ENCODE assay signal across 8 cellular contexts in genomic region chr5:132820162-132820754, GRCh38. TPM values are rescaled to one million over a fixed set of nuclear protein-coding genes. Genes with fewer than 3 reads are reported as not detected.
DNase-seq lines count a peak whose midpoint lies in the region; ATAC-seq and TF ChIP-seq lines count a peak whose summit lies in the region.

No MANE protein-coding gene starts in this region.

- TF ChIP-seq CTCF in fibroblast of lung (conservative IDR thresholded peaks at IDR 0.05 in 1 of 2, IDR thresholded peaks at IDR 0.05 in 1 of 2; ENCODE audit: low read depth in 1 of 2, low read length in 2 of 2) (peak; percentile 84 to 91), neural crest cell (conservative IDR thresholded peaks at IDR 0.05) (peak; percentile 93), stomach (IDR thresholded peaks at IDR 0.05) (peak in 6 of 7 experiments; percentile 84 to 95 (median 94))

- H3K79me2 ChIP-seq in Karpas-422 (ENCODE audit: low read length) (no peaks in the 10 kb centered on the region), fibroblast of lung (ENCODE audit: control insufficient read depth, insufficient read depth, low read length) (no peaks in the 10 kb centered on the region)

- H3K4me3 ChIP-seq in Karpas-422 (ENCODE audit: low read length) (no peak overlapping the region), fibroblast of lung (replicated peaks in 1 of 4; ENCODE audit: control extremely low read depth in 1 of 4, insufficient read depth in 1 of 4, low read depth in 3 of 4, low read length in 4 of 4) (no peak overlapping the region), stomach (no peak overlapping the region)

- H3K4me1 Mint-ChIP-seq in activated T-helper 1 cell treated with anti-CD3 and anti-CD28 coated beads, Interleukin-12 subunit alpha, Interleukin-12 subunit beta, Interleukin-2, Interleukin-4 antibody, amounts not matched to agents 30 ng/mL and 10 ng/mL and 1 ng/mL, durations not matched to agents 14 hours and 24 hours and 36 hours (ENCODE audit: low read depth) = peaks cover 29% of the 10 kb centered on the region
- peaks cover 23% of the 10 kb centered on the region for H3K4me1 Mint-ChIP-seq in neural crest cell

- H3K27me3 Mint-ChIP-seq in activated T-helper 1 cell treated with anti-CD3 and anti-CD28 coated beads, Interleukin-12 subunit alpha, Interleukin-12 subunit beta, Interleukin-2, Interleukin-4 antibody, amounts not matched to agents 30 ng/mL and 10 ng/mL and 1 ng/mL, durations not matched to agents 14 hours and 24 hours and 36 hours (ENCODE audit: insufficient read depth) = peaks cover 45% of the 10 kb centered on the region
- H3K27me3 Mint-ChIP-seq in neural crest cell (ENCODE audit: low read depth) = peaks cover 54% of the 10 kb centered on the region

- H3K9me3 ChIP-seq in Karpas-422 (ENCODE audit: low read length) (no peaks in the 10 kb centered on the region), fibroblast of lung (ENCODE audit: control insufficient read depth, insufficient read depth, low read depth, low read length) (no peaks in the 10 kb centered on the region), stomach (no peaks in the 10 kb centered on the region)

- H3K27ac Mint-ChIP-seq in activated T-helper 1 cell treated with anti-CD3 and anti-CD28 coated beads, Interleukin-12 subunit alpha, Interleukin-12 subunit beta, Interleukin-2, Interleukin-4 antibody, amounts not matched to agents 30 ng/mL and 10 ng/mL and 1 ng/mL, durations not matched to agents 14 hours and 24 hours and 36 hours = no peak overlapping the region
- H3K27ac Mint-ChIP-seq in neural crest cell (ENCODE audit: unreplicated experiment) = no peak overlapping the region

- no peaks in the 10 kb centered on the region for H3K27me3 ChIP-seq in Karpas-422 (ENCODE audit: low read length)
- H3K27me3 ChIP-seq in fibroblast of lung (ENCODE audit: control insufficient read depth, insufficient read depth, low read length) = no peaks in the 10 kb centered on the region
- peaks cover 0 to 40% (median 3%) of the 10 kb centered on the region in 3 donors for H3K27me3 ChIP-seq in stomach

- H3K4me2 ChIP-seq in Karpas-422 (ENCODE audit: low read depth, low read length, poor library complexity, severe bottlenecking) (no peak overlapping the region), fibroblast of lung (ENCODE audit: extremely low read depth, insufficient read depth, low read length) (peak overlapping the region; percentile 78)

- H2AFZ ChIP-seq in Karpas-422 (ENCODE audit: low read length) (no peak overlapping the region), fibroblast of lung (ENCODE audit: low read length) (peak overlapping the region; percentile 38)

- DNase-seq in COR-L47 (lab: John Stamatoyannopoulos, UW) (peak; percentile 84), Karpas-422 (peak; percentile 95), RPMI8226 (peak; percentile 90), fibroblast of lung (ENCODE audit: low read depth in 2 of 2) (peak; percentile 85 to 94), neural crest cell (ENCODE audit: low read depth, low spot score) (peak; percentile 97), stomach (peak; percentile 97)
- peak; percentile 82 for DNase-seq in activated T-helper 1 cell treated with anti-CD3 and anti-CD28 coated beads, Interleukin-12 subunit alpha, Interleukin-12 subunit beta, Interleukin-2, Interleukin-4 antibody, amounts not matched to agents 30 ng/mL and 10 ng/mL and 1 ng/mL, durations not matched to agents 14 hours and 24 hours and 36 hours (ENCODE audit: low spot score)

- peak; percentile 74 for ATAC-seq in GM21515 (IDR thresholded peaks at IDR 0.05; ENCODE audit: unreplicated experiment)

- H4K20me1 ChIP-seq in Karpas-422 (ENCODE audit: insufficient read depth, low read depth, low read length) = no peaks in the 10 kb centered on the region
- no peaks in the 10 kb centered on the region for H4K20me1 ChIP-seq in fibroblast of lung (ENCODE audit: control insufficient read depth, extremely low read depth, insufficient read depth, low read length)

- no peak overlapping the region for H3K4me3 Mint-ChIP-seq in activated T-helper 1 cell treated with anti-CD3 and anti-CD28 coated beads, Interleukin-12 subunit alpha, Interleukin-12 subunit beta, Interleukin-2, Interleukin-4 antibody, amounts not matched to agents 30 ng/mL and 10 ng/mL and 1 ng/mL, durations not matched to agents 14 hours and 24 hours and 36 hours
- H3K4me3 Mint-ChIP-seq in neural crest cell = peak overlapping the region; percentile 13

- no peak for TF ChIP-seq EP300 in stomach (IDR thresholded peaks at IDR 0.05)

- H3K27ac ChIP-seq in Karpas-422 (ENCODE audit: low read length) = no peak overlapping the region
- H3K27ac ChIP-seq in fibroblast of lung (ENCODE audit: insufficient read depth, low read length) = no peak overlapping the region
- H3K27ac ChIP-seq in stomach = peak overlapping the region; percentile 3 to 59 (median 38)

- no peak for TF ChIP-seq POLR2A in stomach (IDR thresholded peaks at IDR 0.05)

- intact Hi-C loops in activated T-helper 1 cell treated with anti-CD3 and anti-CD28 coated beads, Interleukin-12 subunit alpha, Interleukin-12 subunit beta, Interleukin-2, Interleukin-4 antibody, amounts not matched to agents 30 ng/mL and 10 ng/mL and 1 ng/mL, durations not matched to agents 14 hours and 24 hours and 36 hours (cut with micrococcal nuclease) = loop anchor here (1.0 to 2.0 kb wide), 8 partner anchors 43 to 434 kb away; partner anchors contain the start of genes CCNI2, KIF3A and SEPTIN8
- intact Hi-C loops in stomach (cut with DNase I; ENCODE audit: low total_unique reads) = no loop called here

- H3K36me3 ChIP-seq in Karpas-422 (ENCODE audit: insufficient read depth, low read length) (no peaks in the 10 kb centered on the region), fibroblast of lung (ENCODE audit: control insufficient read depth, insufficient read depth, low read length) (no peaks in the 10 kb centered on the region), stomach (peaks cover 0 to 25% (median 18%) of the 10 kb centered on the region in 4 donors)

- H3K9me2 ChIP-seq in Karpas-422 (replicated peaks; ENCODE audit: insufficient read depth, low read length) = no peaks in the 10 kb centered on the region

- 17 to 23% (median 21%) methylated on average over 15 of the region's 15 CpGs for WGBS in stomach, 5 donors

- no peaks in the 10 kb centered on the region for H3K36me3 Mint-ChIP-seq in activated T-helper 1 cell treated with anti-CD3 and anti-CD28 coated beads, Interleukin-12 subunit alpha, Interleukin-12 subunit beta, Interleukin-2, Interleukin-4 antibody, amounts not matched to agents 30 ng/mL and 10 ng/mL and 1 ng/mL, durations not matched to agents 14 hours and 24 hours and 36 hours (ENCODE audit: low read depth)
- no peaks in the 10 kb centered on the region for H3K36me3 Mint-ChIP-seq in neural crest cell (ENCODE audit: low read depth)

- H3K4me1 ChIP-seq in Karpas-422 (ENCODE audit: low read length) (no peaks in the 10 kb centered on the region), fibroblast of lung (ENCODE audit: control insufficient read depth, extremely low read depth, insufficient read depth, low read length) (peaks cover 2% of the 10 kb centered on the region), stomach (peaks cover 17 to 39% (median 24%) of the 10 kb centered on the region in 4 donors)

- H3K9me3 Mint-ChIP-seq in activated T-helper 1 cell treated with anti-CD3 and anti-CD28 coated beads, Interleukin-12 subunit alpha, Interleukin-12 subunit beta, Interleukin-2, Interleukin-4 antibody, amounts not matched to agents 30 ng/mL and 10 ng/mL and 1 ng/mL, durations not matched to agents 14 hours and 24 hours and 36 hours = no peaks in the 10 kb centered on the region
- H3K9me3 Mint-ChIP-seq in neural crest cell = no peaks in the 10 kb centered on the region

- no peak overlapping the region for H3K9ac ChIP-seq in Karpas-422 (ENCODE audit: low read length)
- H3K9ac ChIP-seq in fibroblast of lung (ENCODE audit: insufficient read depth, low read length) = no peak overlapping the region

RNA-seq across cellular contexts. Expression of gene SOWAHA, which starts 7.2 kb away (rescaled TPM):
- total RNA-seq in Karpas-422 (2014; rRNA removed; shearing (Covaris generic); ENCODE audit: low replicate concordance) = not detected in 2 replicates
- total RNA-seq in activated T-helper 1 cell treated with anti-CD3 and anti-CD28 coated beads, Interleukin-12 subunit alpha, Interleukin-12 subunit beta, Interleukin-2, Interleukin-4 antibody, amounts not matched to agents 30 ng/mL and 10 ng/mL and 1 ng/mL, durations not matched to agents 14 hours and 24 hours and 36 hours = 0.47 and 0.54 TPM in 2 replicates
- total RNA-seq in fibroblast of lung (0.17 and 0.26 TPM in 2 replicates), neural crest cell (not detected in 2 replicates), stomach (10 to 100 TPM in 2 of 5 donors, 1 to 10 TPM in 2, not detected in 1; 6.8 to 91.8 (median 13.2) TPM)
- polyA plus RNA-seq in fibroblast of lung (0.02 and 0.03 TPM in 2 replicates), stomach (1 to 10 TPM; 2.4 to 5.7 (median 5.2) TPM)
- polyA plus RNA-seq in fibroblast of lung (2012) = not detected in 2 replicates
- not detected in 2 replicates for polyA minus RNA-seq in fibroblast of lung (ENCODE audit: low replicate concordance)

RNA-seq across cellular contexts. Expression of gene SHROOM1, which starts 10.2 kb away (rescaled TPM):
- total RNA-seq in Karpas-422 (2014; rRNA removed; shearing (Covaris generic); ENCODE audit: low replicate concordance) = 1.6 and 1.8 TPM in 2 replicates
- total RNA-seq in activated T-helper 1 cell treated with anti-CD3 and anti-CD28 coated beads, Interleukin-12 subunit alpha, Interleukin-12 subunit beta, Interleukin-2, Interleukin-4 antibody, amounts not matched to agents 30 ng/mL and 10 ng/mL and 1 ng/mL, durations not matched to agents 14 hours and 24 hours and 36 hours = 6.5 and 8.3 TPM in 2 replicates
- 4.1 and 6.1 TPM in 2 replicates for total RNA-seq in fibroblast of lung
- 2.9 and 6.2 TPM in 2 replicates for polyA plus RNA-seq in fibroblast of lung
- 5.4 and 6.7 TPM in 2 replicates for polyA plus RNA-seq in fibroblast of lung (2012)
- 4.2 and 6.3 TPM in 2 replicates for polyA minus RNA-seq in fibroblast of lung (ENCODE audit: low replicate concordance)
- 5.7 and 6.5 TPM in 2 replicates for total RNA-seq in neural crest cell
- 100 to 1,000 TPM in 1 of 5 donors, 10 to 100 TPM in 3, 1 to 10 TPM in 1; 5.3 to 264 (median 48.7) TPM for total RNA-seq in stomach
- polyA plus RNA-seq in stomach = 10 to 100 TPM in 1 of 3 donors, 1 to 10 TPM in 2; 7.5 to 12.8 (median 9.6) TPM

RNA-seq across cellular contexts. Expression of gene SEPTIN8, which starts 43.2 kb away (rescaled TPM):
- 4.1 and 7.0 TPM in 2 replicates for total RNA-seq in Karpas-422 (2014; rRNA removed; shearing (Covaris generic); ENCODE audit: low replicate concordance)
- total RNA-seq in activated T-helper 1 cell treated with anti-CD3 and anti-CD28 coated beads, Interleukin-12 subunit alpha, Interleukin-12 subunit beta, Interleukin-2, Interleukin-4 antibody, amounts not matched to agents 30 ng/mL and 10 ng/mL and 1 ng/mL, durations not matched to agents 14 hours and 24 hours and 36 hours = 45.8 and 46.2 TPM in 2 replicates
- total RNA-seq in fibroblast of lung (50.3 and 64.2 TPM in 2 replicates), neural crest cell (71.1 and 71.4 TPM in 2 replicates), stomach (10 to 100 TPM; 18.5 to 47.3 (median 36.2) TPM)
- polyA plus RNA-seq in fibroblast of lung (62.1 and 71.1 TPM in 2 replicates), stomach (10 to 100 TPM; 15.5 to 28.4 (median 27.4) TPM)
- polyA plus RNA-seq in fibroblast of lung (2012) = 46.2 and 52.5 TPM in 2 replicates
- 38.9 and 78.1 TPM in 2 replicates for polyA minus RNA-seq in fibroblast of lung (ENCODE audit: low replicate concordance)

RNA-seq across cellular contexts. Expression of gene GDF9, which starts 46.0 kb away (rescaled TPM):
- total RNA-seq in Karpas-422 (2014; rRNA removed; shearing (Covaris generic); ENCODE audit: low replicate concordance) = 1.2 and 1.5 TPM in 2 replicates
- total RNA-seq in activated T-helper 1 cell treated with anti-CD3 and anti-CD28 coated beads, Interleukin-12 subunit alpha, Interleukin-12 subunit beta, Interleukin-2, Interleukin-4 antibody, amounts not matched to agents 30 ng/mL and 10 ng/mL and 1 ng/mL, durations not matched to agents 14 hours and 24 hours and 36 hours = 0.32 and 0.57 TPM in 2 replicates
- under 0.01 and 0.17 TPM in 2 replicates for total RNA-seq in fibroblast of lung
- polyA plus RNA-seq in fibroblast of lung = 0.07 and 0.11 TPM in 2 replicates
- 0.05 TPM in 1 of 2 replicates, not detected in the other for polyA plus RNA-seq in fibroblast of lung (2012)
- polyA minus RNA-seq in fibroblast of lung (ENCODE audit: low replicate concordance) = not detected in 2 replicates
- total RNA-seq in neural crest cell = 0.49 and 0.89 TPM in 2 replicates
- 1 to 10 TPM in 2 of 5 donors, not detected in 3; 1.2 to 4.4 TPM for total RNA-seq in stomach
- 1 to 10 TPM in 1 of 3 donors, under 1 TPM in 1, not detected in 1; 0.25 to 1.1 TPM for polyA plus RNA-seq in stomach

RNA-seq across cellular contexts. Expression of gene UQCRQ, which starts 46.2 kb away (rescaled TPM):
- total RNA-seq in Karpas-422 (2014; rRNA removed; shearing (Covaris generic); ENCODE audit: low replicate concordance) = 179 and 182 TPM in 2 replicates
- 410 and 425 TPM in 2 replicates for total RNA-seq in activated T-helper 1 cell treated with anti-CD3 and anti-CD28 coated beads, Interleukin-12 subunit alpha, Interleukin-12 subunit beta, Interleukin-2, Interleukin-4 antibody, amounts not matched to agents 30 ng/mL and 10 ng/mL and 1 ng/mL, durations not matched to agents 14 hours and 24 hours and 36 hours
- total RNA-seq in fibroblast of lung = 112 and 113 TPM in 2 replicates
- 157 and 200 TPM in 2 replicates for polyA plus RNA-seq in fibroblast of lung
- polyA plus RNA-seq in fibroblast of lung (2012) = 571 and 577 TPM in 2 replicates
- 28.9 and 46.4 TPM in 2 replicates for polyA minus RNA-seq in fibroblast of lung (ENCODE audit: low replicate concordance)
- total RNA-seq in neural crest cell = 274 and 293 TPM in 2 replicates
- 100 to 1,000 TPM in 2 of 5 donors, 10 to 100 TPM in 3; 66.5 to 173 (median 83.4) TPM for total RNA-seq in stomach
- polyA plus RNA-seq in stomach = 100 to 1,000 TPM; 470 to 603 (median 499) TPM

Comparison
In these comparisons a context has a peak if more than half of its experiments do, and no peak if none do; other contexts are left out.
1. H3K27ac ChIP-seq: peak in stomach (5 of 5); none in Karpas-422 (single experiment) and fibroblast of lung (single experiment).
2. Peak in every context shown above with its lines, with median percentiles within 50 percentile points of each other: DNase-seq and CTCF ChIP-seq.